9 cellular contexts compared by ENCODE assay signal in the genomic region with DNA sequence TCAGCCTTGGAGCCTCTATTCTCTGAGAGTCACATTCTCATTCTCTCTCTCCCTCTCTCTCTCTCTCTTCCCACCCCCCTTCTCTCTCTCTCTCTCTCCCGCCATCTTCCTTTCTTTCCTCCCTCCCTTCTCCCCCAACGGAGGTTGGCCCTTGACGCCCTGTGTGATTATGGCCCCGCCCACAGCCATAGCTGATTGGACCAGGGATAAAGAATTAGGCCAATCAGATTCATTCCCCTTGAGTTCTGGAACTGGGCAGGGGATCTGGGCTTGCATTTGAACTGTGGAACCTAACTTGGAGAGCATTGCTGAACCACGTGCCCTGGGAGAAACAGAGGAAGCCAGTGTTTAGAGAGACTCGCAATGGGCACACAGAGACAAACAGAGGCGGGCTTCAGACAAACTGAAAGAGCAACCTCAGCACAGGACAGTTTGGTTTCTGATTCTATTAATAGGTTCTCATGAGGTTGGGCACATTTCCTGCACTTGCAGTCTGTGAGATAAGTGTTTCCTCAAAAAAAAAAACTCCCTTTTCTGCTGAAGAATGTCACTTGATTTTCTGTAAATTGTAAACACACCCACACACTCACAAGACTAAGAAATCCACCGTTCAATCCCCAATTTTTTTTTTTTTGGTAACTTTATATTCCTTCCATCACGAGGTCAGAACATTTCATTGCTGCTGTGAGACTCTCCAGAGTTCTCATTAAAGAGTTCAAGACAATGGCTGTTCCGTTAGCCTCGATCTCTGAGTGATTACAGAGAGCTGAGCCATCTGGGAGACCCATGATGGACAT. TPM values are rescaled to one million over a fixed set of nuclear protein-coding genes. Genes with fewer than 3 reads are reported as not detected.
DNase-seq lines count a peak whose midpoint lies in the region; ATAC-seq and TF ChIP-seq lines count a peak whose summit lies in the region.
"Had no signal": no experiment of that assay in that cellular context is flagged by ENCODE, and none has a peak within 500 bp of the region (broad histone marks: within the 10 kb centered on the region; RNA-seq: fewer than 3 reads in every experiment).

No MANE protein-coding gene starts in this region.

- peaks cover 34% of the 10 kb centered on the region for H3K27me3 Mint-ChIP-seq in osteocyte (ENCODE audit: unreplicated experiment)

- H3K36me3 Mint-ChIP-seq in osteocyte (ENCODE audit: unreplicated experiment), result no peaks in the 10 kb centered on the region

- H3K9me3 Mint-ChIP-seq in osteocyte (ENCODE audit: unreplicated experiment), result no peaks in the 10 kb centered on the region

- ATAC-seq in GM21619 (IDR thresholded peaks at IDR 0.05; ENCODE audit: unreplicated experiment), result peak; percentile 79

- TF ChIP-seq CTCF in osteocyte (IDR thresholded peaks at IDR 0.05), result no peak

- H3K27me3 ChIP-seq in Karpas-422 (ENCODE audit: low read length), result no peaks in the 10 kb centered on the region

- H3K4me1 ChIP-seq in Karpas-422 (ENCODE audit: low read length) (peaks cover 12% of the 10 kb centered on the region), mesodermal cell (ENCODE audit: control insufficient read depth, insufficient read depth, low read length, poor library complexity, severe bottlenecking) (peaks cover 18% of the 10 kb centered on the region)

- peak overlapping the region; percentile 52 for H2AFZ ChIP-seq in Karpas-422 (ENCODE audit: low read length)

- no peaks in the 10 kb centered on the region for H3K9me2 ChIP-seq in Karpas-422 (replicated peaks; ENCODE audit: insufficient read depth, low read length)

- H3K9ac ChIP-seq in Karpas-422 (ENCODE audit: low read length), result no peak overlapping the region

- no peak overlapping the region for H3K27ac Mint-ChIP-seq in osteocyte (ENCODE audit: unreplicated experiment)

- H3K36me3 ChIP-seq in Karpas-422 (ENCODE audit: insufficient read depth, low read length) (no peaks in the 10 kb centered on the region), mesodermal cell (ENCODE audit: control insufficient read depth, insufficient read depth, low read length) (no peaks in the 10 kb centered on the region)

- peak overlapping the region; percentile 1 for H3K4me2 ChIP-seq in Karpas-422 (ENCODE audit: low read depth, low read length, poor library complexity, severe bottlenecking)

- peak; percentile 84 for DNase-seq in GF-D8 (lab: John Stamatoyannopoulos, UW)
- peak; percentile 89 for DNase-seq in Karpas-422
- DNase-seq in activated CD4-positive, alpha-beta T cell treated with anti-CD3 and anti-CD28 coated beads for 48 hours, result peak; percentile 91
- DNase-seq in dedifferentiated amniotic fluid mesenchymal stem cell (ENCODE audit: extremely low spot score), result peak; percentile 21
- peak; percentile 53 to 62 for DNase-seq in stimulated activated CD8-positive, alpha-beta memory T cell treated with anti-CD3 and anti-CD28 coated beads, Interleukin-7, amount 100 ng/mL, for 1 hour (ENCODE audit: low read depth in 2 of 2)
- DNase-seq in osteocyte (ENCODE audit: extremely low spot score, unreplicated experiment), result no peak

- no peaks in the 10 kb centered on the region for H3K9me3 ChIP-seq in Karpas-422 (ENCODE audit: low read length)
- no peaks in the 10 kb centered on the region for H3K9me3 ChIP-seq in mesodermal cell (ENCODE audit: control insufficient read depth, low read length)

- H4K20me1 ChIP-seq in Karpas-422 (ENCODE audit: insufficient read depth, low read depth, low read length), result no peaks in the 10 kb centered on the region

- H3K4me3 Mint-ChIP-seq in osteocyte (ENCODE audit: unreplicated experiment), result no peak overlapping the region

- 85 to 86% methylated on average over 7 to 8 of the region's 11 CpGs for WGBS in mesodermal cell (ENCODE audit: insufficient coverage in 2 of 2), 2 experiments

- H3K79me2 ChIP-seq in Karpas-422 (ENCODE audit: low read length), result no peaks in the 10 kb centered on the region

- H3K4me3 ChIP-seq in Karpas-422 (ENCODE audit: low read length) (no peak overlapping the region), mesodermal cell (ENCODE audit: extremely low read depth, insufficient read depth, low read length, poor library complexity, severe bottlenecking) (no peak overlapping the region)

- peaks cover 20% of the 10 kb centered on the region for H3K4me1 Mint-ChIP-seq in osteocyte (ENCODE audit: unreplicated experiment)

- no peak overlapping the region for H3K27ac ChIP-seq in Karpas-422 (ENCODE audit: low read length)
- H3K27ac ChIP-seq in mesodermal cell (ENCODE audit: low read depth, low read length, severe bottlenecking), result peak overlapping the region; percentile 2
- H3K27ac ChIP-seq: epithelial cell of prostate had no signal

RNA-seq across cellular contexts. Expression of a gene that starts 3.6 kb away (rescaled TPM):
- 0.18 TPM in 1 of 2 replicates, not detected in the other for total RNA-seq in Karpas-422 (2014; rRNA removed; shearing (Covaris generic); ENCODE audit: low replicate concordance)
- polyA plus RNA-seq in mesodermal cell (2013, experiment 1 of 2), result 0.74 TPM
- 0.61 TPM for polyA plus RNA-seq in mesodermal cell (2013, experiment 2 of 2)
- 0.08 and 0.30 TPM in 2 replicates for total RNA-seq in osteocyte
